ENCODE assay signal across 18 cellular contexts in the genomic region with DNA sequence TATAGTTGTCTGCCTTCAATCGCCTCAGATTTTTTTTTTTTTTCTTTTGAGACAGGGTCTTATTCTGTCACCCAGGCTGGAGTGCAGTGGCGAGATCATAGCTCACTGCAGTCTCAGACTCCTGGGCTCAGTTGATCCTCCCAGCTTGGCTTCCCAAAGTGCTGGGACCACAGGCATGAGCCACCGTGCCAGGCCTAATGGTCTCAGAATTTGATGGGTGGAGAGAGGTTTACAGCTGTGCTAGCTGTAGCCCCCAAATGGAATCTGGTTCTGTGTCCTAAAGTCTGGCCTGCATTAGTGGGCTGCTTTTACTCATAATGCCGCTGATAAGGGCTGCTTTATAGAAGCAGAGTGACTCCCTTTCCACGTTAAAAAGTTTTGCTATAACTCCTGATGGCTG. TPM values are rescaled to one million over a fixed set of nuclear protein-coding genes. Genes with fewer than 3 reads are reported as not detected.
A peak's percentile ranks its signal among the peaks of the same experiment; 100 is the strongest.
DNase-seq lines count a peak whose midpoint lies in the region; ATAC-seq and TF ChIP-seq lines count a peak whose summit lies in the region.
"Had no signal": no experiment of that assay in that cellular context is flagged by ENCODE, and none has a peak within 500 bp of the region (broad histone marks: within the 10 kb centered on the region; RNA-seq: fewer than 3 reads in every experiment).

No MANE protein-coding gene starts in this region.

- H3K36me3 ChIP-seq in cardiac muscle cell, result no peaks in the 10 kb centered on the region
- peaks cover 11% of the 10 kb centered on the region for H3K36me3 ChIP-seq in mesodermal cell (ENCODE audit: control insufficient read depth, insufficient read depth, low read length)
- no peaks in the 10 kb centered on the region for H3K36me3 ChIP-seq in smooth muscle cell (ENCODE audit: low read depth)
- H3K36me3 ChIP-seq: MG63 had no signal

- DNase-seq in cardiac muscle cell (ENCODE audit: low read depth in 1 of 2, low spot score in 1 of 2), result no peak
- DNase-seq in right cardiac atrium, result no peak
- no peak for DNase-seq in smooth muscle cell (lab: John Stamatoyannopoulos, UW; ENCODE audit: unreplicated experiment)
- no peak for DNase-seq in T-helper 2 cell treated with Interferon-gamma antibody and Interleukin-4, amounts not matched to agents 5 μg/mL and 100 μg/mL, for 36 hours (ENCODE audit: low spot score)
- DNase-seq in Kasumi-1 (lab: John Stamatoyannopoulos, UW), result no peak
- no peak for DNase-seq in head of caudate nucleus
- DNase-seq: C1 segment of cervical spinal cord, GDM1, GOT3, KG1, MG63, NCI-H1092, NCI-H146, NCI-H2081, NCI-H748 treated with DMSO at 0.1 percent for 48 hours, RPMI8226 had no signal

- H3F3A ChIP-seq in smooth muscle cell (ENCODE audit: low read depth), result peaks cover 11% of the 10 kb centered on the region

- H3K4me3 ChIP-seq in cardiac muscle cell (no peak overlapping the region), right cardiac atrium (ENCODE audit: low read length) (no peak overlapping the region), mesodermal cell (ENCODE audit: extremely low read depth, insufficient read depth, low read length, poor library complexity, severe bottlenecking) (no peak overlapping the region), smooth muscle cell (no peak overlapping the region)
- H3K4me3 ChIP-seq: MG63 had no signal

- H3K4me2 ChIP-seq in smooth muscle cell, result peak overlapping the region; percentile 67

- H3K4me3 Mint-ChIP-seq in activated T-helper 17 cell treated with anti-CD3 and anti-CD28 coated beads, Interleukin-2, amount 50 U/mL, for 72 hours, result peak overlapping the region; percentile 95
- H3K4me3 Mint-ChIP-seq in T-helper 2 cell treated with Interferon-gamma antibody and Interleukin-4, amounts not matched to agents 5 μg/mL and 100 μg/mL, for 36 hours, result no peak overlapping the region

- H3K9ac ChIP-seq in smooth muscle cell (ENCODE audit: low read depth), result no peak overlapping the region

- H3K4me1 ChIP-seq in cardiac muscle cell (ENCODE audit: low read depth) (peaks cover 43% of the 10 kb centered on the region), right cardiac atrium (ENCODE audit: control insufficient read depth, insufficient read depth, low read length) (peaks cover 3% of the 10 kb centered on the region), mesodermal cell (ENCODE audit: control insufficient read depth, insufficient read depth, low read length, poor library complexity, severe bottlenecking) (peaks cover 32% of the 10 kb centered on the region), smooth muscle cell (ENCODE audit: low read depth) (peaks cover 30% of the 10 kb centered on the region)

- peaks cover 75% of the 10 kb centered on the region for H3K79me2 ChIP-seq in smooth muscle cell (ENCODE audit: low read depth)

- no peaks in the 10 kb centered on the region for H3K27me3 Mint-ChIP-seq in activated T-helper 17 cell treated with anti-CD3 and anti-CD28 coated beads, Interleukin-2, amount 50 U/mL, for 72 hours
- H3K27me3 Mint-ChIP-seq in T-helper 2 cell treated with Interferon-gamma antibody and Interleukin-4, amounts not matched to agents 5 μg/mL and 100 μg/mL, for 36 hours (ENCODE audit: low read depth), result no peaks in the 10 kb centered on the region

- intact Hi-C loops in right cardiac atrium (cut with DNase I), result no loop called here
- intact Hi-C loops in head of caudate nucleus (cut with DNase I), result loop anchor here (10.0 kb wide), 1 partner anchor 61 kb away; no protein-coding TSS in a partner anchor

- H3K27me3 ChIP-seq in cardiac muscle cell (no peaks in the 10 kb centered on the region), right cardiac atrium (ENCODE audit: control insufficient read depth, insufficient read depth) (no peaks in the 10 kb centered on the region), smooth muscle cell (ENCODE audit: low read depth) (no peaks in the 10 kb centered on the region)
- H3K27me3 ChIP-seq: MG63 had no signal

- WGBS in right cardiac atrium, result 90% methylated on average over 5 of the region's 5 CpGs
- WGBS in mesodermal cell (ENCODE audit: insufficient coverage in 2 of 2), 2 experiments, result 94 to 97% methylated on average over 3 of the region's 5 CpGs
- WGBS in smooth muscle cell (ENCODE audit: low lambda C conversion rate), result 32% methylated on average over 5 of the region's 5 CpGs

- peaks cover 49% of the 10 kb centered on the region for H3K4me1 Mint-ChIP-seq in activated T-helper 17 cell treated with anti-CD3 and anti-CD28 coated beads, Interleukin-2, amount 50 U/mL, for 72 hours
- peaks cover 24% of the 10 kb centered on the region for H3K4me1 Mint-ChIP-seq in T-helper 2 cell treated with Interferon-gamma antibody and Interleukin-4, amounts not matched to agents 5 μg/mL and 100 μg/mL, for 36 hours (ENCODE audit: low read depth)

- H3K36me3 Mint-ChIP-seq in activated T-helper 17 cell treated with anti-CD3 and anti-CD28 coated beads, Interleukin-2, amount 50 U/mL, for 72 hours (ENCODE audit: low read depth), result peaks cover 47% of the 10 kb centered on the region
- peaks cover 7% of the 10 kb centered on the region for H3K36me3 Mint-ChIP-seq in T-helper 2 cell treated with Interferon-gamma antibody and Interleukin-4, amounts not matched to agents 5 μg/mL and 100 μg/mL, for 36 hours (ENCODE audit: low read depth)

- no peak overlapping the region for H2AFZ ChIP-seq in smooth muscle cell (ENCODE audit: low read depth)

- H3K27ac Mint-ChIP-seq in activated T-helper 17 cell treated with anti-CD3 and anti-CD28 coated beads, Interleukin-2, amount 50 U/mL, for 72 hours, result peak overlapping the region; percentile 70
- H3K27ac Mint-ChIP-seq in T-helper 2 cell treated with Interferon-gamma antibody and Interleukin-4, amounts not matched to agents 5 μg/mL and 100 μg/mL, for 36 hours, result no peak overlapping the region

- no peak for ATAC-seq in right cardiac atrium
- ATAC-seq in activated T-helper 17 cell treated with anti-CD3 and anti-CD28 coated beads, Interleukin-2, amount 50 U/mL, for 72 hours (replicated peaks), result no peak

- H3K27ac ChIP-seq in cardiac muscle cell, result peak overlapping the region; percentile 88
- no peak overlapping the region for H3K27ac ChIP-seq in right cardiac atrium (ENCODE audit: low read length)
- H3K27ac ChIP-seq in mesodermal cell (ENCODE audit: low read depth, low read length, severe bottlenecking), result peak overlapping the region; percentile 0
- peak overlapping the region; percentile 20 for H3K27ac ChIP-seq in smooth muscle cell (ENCODE audit: low read depth)

- TF ChIP-seq CTCF in cardiac muscle cell (IDR thresholded peaks at IDR 0.05; ENCODE audit: low read depth, low read length), result no peak
- no peak for TF ChIP-seq CTCF in smooth muscle cell (IDR thresholded peaks at IDR 0.05; ENCODE audit: borderline replicate concordance, insufficient read depth, poor library complexity, severe bottlenecking)

- H4K20me1 ChIP-seq in smooth muscle cell (ENCODE audit: low read depth), result peaks cover 94% of the 10 kb centered on the region

- H3K9me3 ChIP-seq in cardiac muscle cell (ENCODE audit: low read depth), result no peaks in the 10 kb centered on the region
- no peaks in the 10 kb centered on the region for H3K9me3 ChIP-seq in right cardiac atrium (ENCODE audit: control insufficient read depth, low read length)
- no peaks in the 10 kb centered on the region for H3K9me3 ChIP-seq in mesodermal cell (ENCODE audit: control insufficient read depth, low read length)
- H3K9me3 ChIP-seq in smooth muscle cell (replicated peaks; ENCODE audit: low read depth), result no peaks in the 10 kb centered on the region
- H3K9me3 ChIP-seq: MG63 had no signal

- no peaks in the 10 kb centered on the region for H3K9me3 Mint-ChIP-seq in activated T-helper 17 cell treated with anti-CD3 and anti-CD28 coated beads, Interleukin-2, amount 50 U/mL, for 72 hours
- no peaks in the 10 kb centered on the region for H3K9me3 Mint-ChIP-seq in T-helper 2 cell treated with Interferon-gamma antibody and Interleukin-4, amounts not matched to agents 5 μg/mL and 100 μg/mL, for 36 hours

RNA-seq across cellular contexts. Expression of gene ZNRF1, which starts 5.1 kb away (rescaled TPM):
- total RNA-seq in cardiac muscle cell (43.2 and 58.7 TPM in 2 replicates), right cardiac atrium (10 to 100 TPM; 10.8 to 19.6 (median 13.7) TPM), smooth muscle cell (18.2 and 19.7 TPM in 2 replicates)
- polyA plus RNA-seq in cardiac muscle cell (45.3 and 47.7 TPM in 2 replicates), right cardiac atrium (10.7 TPM), smooth muscle cell (38.0 and 45.4 TPM in 2 replicates)
- total RNA-seq in activated T-helper 17 cell treated with anti-CD3 and anti-CD28 coated beads, Interleukin-2, amount 50 U/mL, for 72 hours, result 10 to 100 TPM; 58.2 to 88.4 TPM
- polyA plus RNA-seq in mesodermal cell (2013, experiment 1 of 2), result 41.7 TPM
- 30.4 TPM for polyA plus RNA-seq in mesodermal cell (2013, experiment 2 of 2)

RNA-seq across cellular contexts. Expression of gene WDR59, which starts 19.0 kb away (rescaled TPM):
- total RNA-seq in cardiac muscle cell (26.9 and 51.1 TPM in 2 replicates), right cardiac atrium (10 to 100 TPM; 35.0 to 62.3 (median 47.2) TPM), smooth muscle cell (13.1 and 14.3 TPM in 2 replicates)
- polyA plus RNA-seq in cardiac muscle cell (46.3 and 58.0 TPM in 2 replicates), right cardiac atrium (17.4 TPM), smooth muscle cell (19.2 and 29.5 TPM in 2 replicates)
- total RNA-seq in activated T-helper 17 cell treated with anti-CD3 and anti-CD28 coated beads, Interleukin-2, amount 50 U/mL, for 72 hours, result 100 to 1,000 TPM; 107 to 154 TPM
- polyA plus RNA-seq in mesodermal cell (2013, experiment 1 of 2), result 51.8 TPM
- polyA plus RNA-seq in mesodermal cell (2013, experiment 2 of 2), result 49.5 TPM
